ENCODE assay signal across 2 cellular contexts in genomic region chr14:91284791-91285548, GRCh38.
TF ChIP-seq lines count a peak whose summit lies in the region.

No MANE protein-coding gene starts in this region.

TF ChIP-seq in SK-N-SH treated with all-trans-retinoic acid at 6 μM for 48 hours, 23 proteins besides CTCF, POLR2A, EP300 and RAD21 (continued from another document):
- TF ChIP-seq, protein P1, sequence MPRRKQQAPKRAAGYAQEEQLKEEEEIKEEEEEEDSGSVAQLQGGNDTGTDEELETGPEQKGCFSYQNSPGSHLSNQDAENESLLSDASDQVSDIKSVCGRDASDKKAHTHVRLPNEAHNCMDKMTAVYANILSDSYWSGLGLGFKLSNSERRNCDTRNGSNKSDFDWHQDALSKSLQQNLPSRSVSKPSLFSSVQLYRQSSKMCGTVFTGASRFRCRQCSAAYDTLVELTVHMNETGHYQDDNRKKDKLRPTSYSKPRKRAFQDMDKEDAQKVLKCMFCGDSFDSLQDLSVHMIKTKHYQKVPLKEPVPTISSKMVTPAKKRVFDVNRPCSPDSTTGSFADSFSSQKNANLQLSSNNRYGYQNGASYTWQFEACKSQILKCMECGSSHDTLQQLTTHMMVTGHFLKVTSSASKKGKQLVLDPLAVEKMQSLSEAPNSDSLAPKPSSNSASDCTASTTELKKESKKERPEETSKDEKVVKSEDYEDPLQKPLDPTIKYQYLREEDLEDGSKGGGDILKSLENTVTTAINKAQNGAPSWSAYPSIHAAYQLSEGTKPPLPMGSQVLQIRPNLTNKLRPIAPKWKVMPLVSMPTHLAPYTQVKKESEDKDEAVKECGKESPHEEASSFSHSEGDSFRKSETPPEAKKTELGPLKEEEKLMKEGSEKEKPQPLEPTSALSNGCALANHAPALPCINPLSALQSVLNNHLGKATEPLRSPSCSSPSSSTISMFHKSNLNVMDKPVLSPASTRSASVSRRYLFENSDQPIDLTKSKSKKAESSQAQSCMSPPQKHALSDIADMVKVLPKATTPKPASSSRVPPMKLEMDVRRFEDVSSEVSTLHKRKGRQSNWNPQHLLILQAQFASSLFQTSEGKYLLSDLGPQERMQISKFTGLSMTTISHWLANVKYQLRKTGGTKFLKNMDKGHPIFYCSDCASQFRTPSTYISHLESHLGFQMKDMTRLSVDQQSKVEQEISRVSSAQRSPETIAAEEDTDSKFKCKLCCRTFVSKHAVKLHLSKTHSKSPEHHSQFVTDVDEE (CRISPR knock-in tag; IDR thresholded peaks at IDR 0.05), result peak; percentile 99
- no peak for TF ChIP-seq GLIS3 (CRISPR knock-in tag; IDR thresholded peaks at IDR 0.05)
- TF ChIP-seq ZFP30 (CRISPR knock-in tag; IDR thresholded peaks at IDR 0.05), result no peak
- peak; percentile 54; the same call in 1 of the 2 replicates for TF ChIP-seq TCF4 (CRISPR knock-in tag; IDR thresholded peaks at IDR 0.05; ENCODE audit: borderline replicate concordance)
- peak; percentile 28; the same call in 1 of the 2 replicates for TF ChIP-seq ZNF8 (CRISPR knock-in tag; IDR thresholded peaks at IDR 0.05)
- TF ChIP-seq SNAI2 (CRISPR knock-in tag; IDR thresholded peaks at IDR 0.05), result peak; percentile 83; the same call in 1 of the 2 replicates
- no peak for TF ChIP-seq BACH2 (CRISPR knock-in tag; IDR thresholded peaks at IDR 0.05; ENCODE audit: borderline replicate concordance)
- TF ChIP-seq, protein P2, sequence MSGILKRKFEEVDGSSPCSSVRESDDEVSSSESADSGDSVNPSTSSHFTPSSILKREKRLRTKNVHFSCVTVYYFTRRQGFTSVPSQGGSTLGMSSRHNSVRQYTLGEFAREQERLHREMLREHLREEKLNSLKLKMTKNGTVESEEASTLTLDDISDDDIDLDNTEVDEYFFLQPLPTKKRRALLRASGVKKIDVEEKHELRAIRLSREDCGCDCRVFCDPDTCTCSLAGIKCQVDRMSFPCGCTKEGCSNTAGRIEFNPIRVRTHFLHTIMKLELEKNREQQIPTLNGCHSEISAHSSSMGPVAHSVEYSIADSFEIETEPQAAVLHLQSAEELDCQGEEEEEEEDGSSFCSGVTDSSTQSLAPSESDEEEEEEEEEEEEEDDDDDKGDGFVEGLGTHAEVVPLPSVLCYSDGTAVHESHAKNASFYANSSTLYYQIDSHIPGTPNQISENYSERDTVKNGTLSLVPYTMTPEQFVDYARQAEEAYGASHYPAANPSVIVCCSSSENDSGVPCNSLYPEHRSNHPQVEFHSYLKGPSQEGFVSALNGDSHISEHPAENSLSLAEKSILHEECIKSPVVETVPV (CRISPR knock-in tag; IDR thresholded peaks at IDR 0.05), result peak; percentile 19; the same call in 1 of the 2 replicates
- peak; percentile 65 for TF ChIP-seq ISL1 (CRISPR knock-in tag; IDR thresholded peaks at IDR 0.05)
- TF ChIP-seq, protein P3, sequence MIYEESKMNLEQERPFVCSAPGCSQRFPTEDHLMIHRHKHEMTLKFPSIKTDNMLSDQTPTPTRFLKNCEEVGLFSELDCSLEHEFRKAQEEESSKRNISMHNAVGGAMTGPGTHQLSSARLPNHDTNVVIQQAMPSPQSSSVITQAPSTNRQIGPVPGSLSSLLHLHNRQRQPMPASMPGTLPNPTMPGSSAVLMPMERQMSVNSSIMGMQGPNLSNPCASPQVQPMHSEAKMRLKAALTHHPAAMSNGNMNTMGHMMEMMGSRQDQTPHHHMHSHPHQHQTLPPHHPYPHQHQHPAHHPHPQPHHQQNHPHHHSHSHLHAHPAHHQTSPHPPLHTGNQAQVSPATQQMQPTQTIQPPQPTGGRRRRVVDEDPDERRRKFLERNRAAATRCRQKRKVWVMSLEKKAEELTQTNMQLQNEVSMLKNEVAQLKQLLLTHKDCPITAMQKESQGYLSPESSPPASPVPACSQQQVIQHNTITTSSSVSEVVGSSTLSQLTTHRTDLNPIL (CRISPR knock-in tag; IDR thresholded peaks at IDR 0.05; ENCODE audit: low read depth), result no peak
- no peak for TF ChIP-seq ZFP3 (CRISPR knock-in tag; IDR thresholded peaks at IDR 0.05)
- peak; percentile 41; the same call in 1 of the 2 replicates for TF ChIP-seq ZNF70 (CRISPR knock-in tag; IDR thresholded peaks at IDR 0.05)
- TF ChIP-seq PPARA (CRISPR knock-in tag; IDR thresholded peaks at IDR 0.05; ENCODE audit: borderline replicate concordance), result no peak
- no peak for TF ChIP-seq RARB (CRISPR knock-in tag; IDR thresholded peaks at IDR 0.05)
- TF ChIP-seq OSR1 (CRISPR knock-in tag; IDR thresholded peaks at IDR 0.05), result no peak
- 0 out of 2 replicates have a peak, but pooled peaks have one; percentile 46 for TF ChIP-seq ZC3H10 (CRISPR knock-in tag; IDR thresholded peaks at IDR 0.05)
- 0 out of 2 replicates have a peak, but pooled peaks have one; percentile 43 for TF ChIP-seq TOX (CRISPR knock-in tag; IDR thresholded peaks at IDR 0.05; ENCODE audit: borderline replicate concordance)
- no peak for TF ChIP-seq ZNF565 (CRISPR knock-in tag; conservative IDR thresholded peaks at IDR 0.05; ENCODE audit: low read depth)
- no peak for TF ChIP-seq ESRRG (CRISPR knock-in tag; IDR thresholded peaks at IDR 0.05)
- TF ChIP-seq, protein P4, sequence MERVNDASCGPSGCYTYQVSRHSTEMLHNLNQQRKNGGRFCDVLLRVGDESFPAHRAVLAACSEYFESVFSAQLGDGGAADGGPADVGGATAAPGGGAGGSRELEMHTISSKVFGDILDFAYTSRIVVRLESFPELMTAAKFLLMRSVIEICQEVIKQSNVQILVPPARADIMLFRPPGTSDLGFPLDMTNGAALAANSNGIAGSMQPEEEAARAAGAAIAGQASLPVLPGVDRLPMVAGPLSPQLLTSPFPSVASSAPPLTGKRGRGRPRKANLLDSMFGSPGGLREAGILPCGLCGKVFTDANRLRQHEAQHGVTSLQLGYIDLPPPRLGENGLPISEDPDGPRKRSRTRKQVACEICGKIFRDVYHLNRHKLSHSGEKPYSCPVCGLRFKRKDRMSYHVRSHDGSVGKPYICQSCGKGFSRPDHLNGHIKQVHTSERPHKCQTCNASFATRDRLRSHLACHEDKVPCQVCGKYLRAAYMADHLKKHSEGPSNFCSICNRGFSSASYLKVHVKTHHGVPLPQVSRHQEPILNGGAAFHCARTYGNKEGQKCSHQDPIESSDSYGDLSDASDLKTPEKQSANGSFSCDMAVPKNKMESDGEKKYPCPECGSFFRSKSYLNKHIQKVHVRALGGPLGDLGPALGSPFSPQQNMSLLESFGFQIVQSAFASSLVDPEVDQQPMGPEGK (CRISPR knock-in tag; IDR thresholded peaks at IDR 0.05; ENCODE audit: borderline replicate concordance), result no peak

TF ChIP-seq in GM23338, 12 proteins besides CTCF, POLR2A, EP300 and RAD21 (continued from another document):
- TF ChIP-seq, protein P5, sequence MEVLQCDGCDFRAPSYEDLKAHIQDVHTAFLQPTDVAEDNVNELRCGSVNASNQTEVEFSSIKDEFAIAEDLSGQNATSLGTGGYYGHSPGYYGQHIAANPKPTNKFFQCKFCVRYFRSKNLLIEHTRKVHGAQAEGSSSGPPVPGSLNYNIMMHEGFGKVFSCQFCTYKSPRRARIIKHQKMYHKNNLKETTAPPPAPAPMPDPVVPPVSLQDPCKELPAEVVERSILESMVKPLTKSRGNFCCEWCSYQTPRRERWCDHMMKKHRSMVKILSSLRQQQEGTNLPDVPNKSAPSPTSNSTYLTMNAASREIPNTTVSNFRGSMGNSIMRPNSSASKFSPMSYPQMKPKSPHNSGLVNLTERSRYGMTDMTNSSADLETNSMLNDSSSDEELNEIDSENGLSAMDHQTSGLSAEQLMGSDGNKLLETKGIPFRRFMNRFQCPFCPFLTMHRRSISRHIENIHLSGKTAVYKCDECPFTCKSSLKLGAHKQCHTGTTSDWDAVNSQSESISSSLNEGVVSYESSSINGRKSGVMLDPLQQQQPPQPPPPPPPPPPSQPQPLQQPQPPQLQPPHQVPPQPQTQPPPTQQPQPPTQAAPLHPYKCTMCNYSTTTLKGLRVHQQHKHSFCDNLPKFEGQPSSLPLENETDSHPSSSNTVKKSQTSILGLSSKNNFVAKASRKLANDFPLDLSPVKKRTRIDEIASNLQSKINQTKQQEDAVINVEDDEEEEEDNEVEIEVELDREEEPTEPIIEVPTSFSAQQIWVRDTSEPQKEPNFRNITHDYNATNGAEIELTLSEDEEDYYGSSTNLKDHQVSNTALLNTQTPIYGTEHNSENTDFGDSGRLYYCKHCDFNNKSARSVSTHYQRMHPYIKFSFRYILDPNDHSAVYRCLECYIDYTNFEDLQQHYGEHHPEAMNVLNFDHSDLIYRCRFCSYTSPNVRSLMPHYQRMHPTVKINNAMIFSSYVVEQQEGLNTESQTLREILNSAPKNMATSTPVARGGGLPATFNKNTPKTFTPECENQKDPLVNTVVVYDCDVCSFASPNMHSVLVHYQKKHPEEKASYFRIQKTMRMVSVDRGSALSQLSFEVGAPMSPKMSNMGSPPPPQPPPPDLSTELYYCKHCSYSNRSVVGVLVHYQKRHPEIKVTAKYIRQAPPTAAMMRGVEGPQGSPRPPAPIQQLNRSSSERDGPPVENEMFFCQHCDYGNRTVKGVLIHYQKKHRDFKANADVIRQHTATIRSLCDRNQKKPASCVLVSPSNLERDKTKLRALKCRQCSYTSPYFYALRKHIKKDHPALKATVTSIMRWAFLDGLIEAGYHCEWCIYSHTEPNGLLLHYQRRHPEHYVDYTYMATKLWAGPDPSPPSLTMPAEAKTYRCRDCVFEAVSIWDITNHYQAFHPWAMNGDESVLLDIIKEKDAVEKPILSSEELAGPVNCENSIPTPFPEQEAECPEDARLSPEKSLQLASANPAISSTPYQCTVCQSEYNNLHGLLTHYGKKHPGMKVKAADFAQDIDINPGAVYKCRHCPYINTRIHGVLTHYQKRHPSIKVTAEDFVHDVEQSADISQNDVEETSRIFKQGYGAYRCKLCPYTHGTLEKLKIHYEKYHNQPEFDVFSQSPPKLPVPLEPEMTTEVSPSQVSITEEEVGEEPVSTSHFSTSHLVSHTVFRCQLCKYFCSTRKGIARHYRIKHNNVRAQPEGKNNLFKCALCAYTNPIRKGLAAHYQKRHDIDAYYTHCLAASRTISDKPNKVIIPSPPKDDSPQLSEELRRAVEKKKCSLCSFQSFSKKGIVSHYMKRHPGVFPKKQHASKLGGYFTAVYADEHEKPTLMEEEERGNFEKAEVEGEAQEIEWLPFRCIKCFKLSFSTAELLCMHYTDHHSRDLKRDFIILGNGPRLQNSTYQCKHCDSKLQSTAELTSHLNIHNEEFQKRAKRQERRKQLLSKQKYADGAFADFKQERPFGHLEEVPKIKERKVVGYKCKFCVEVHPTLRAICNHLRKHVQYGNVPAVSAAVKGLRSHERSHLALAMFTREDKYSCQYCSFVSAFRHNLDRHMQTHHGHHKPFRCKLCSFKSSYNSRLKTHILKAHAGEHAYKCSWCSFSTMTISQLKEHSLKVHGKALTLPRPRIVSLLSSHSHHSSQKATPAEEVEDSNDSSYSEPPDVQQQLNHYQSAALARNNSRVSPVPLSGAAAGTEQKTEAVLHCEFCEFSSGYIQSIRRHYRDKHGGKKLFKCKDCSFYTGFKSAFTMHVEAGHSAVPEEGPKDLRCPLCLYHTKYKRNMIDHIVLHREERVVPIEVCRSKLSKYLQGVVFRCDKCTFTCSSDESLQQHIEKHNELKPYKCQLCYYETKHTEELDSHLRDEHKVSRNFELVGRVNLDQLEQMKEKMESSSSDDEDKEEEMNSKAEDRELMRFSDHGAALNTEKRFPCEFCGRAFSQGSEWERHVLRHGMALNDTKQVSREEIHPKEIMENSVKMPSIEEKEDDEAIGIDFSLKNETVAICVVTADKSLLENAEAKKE (CRISPR knock-in tag; IDR thresholded peaks at IDR 0.05), result no peak
- TF ChIP-seq NANOG (IDR thresholded peaks at IDR 0.05; ENCODE audit: borderline replicate concordance), result no peak
- TF ChIP-seq EZH2phosphoT487 (IDR thresholded peaks at IDR 0.05; ENCODE audit: unreplicated experiment), result no peak
- TF ChIP-seq REST (IDR thresholded peaks at IDR 0.05; ENCODE audit: unreplicated experiment), result no peak
